10 cellular contexts compared by ENCODE assay signal in the genomic region with DNA sequence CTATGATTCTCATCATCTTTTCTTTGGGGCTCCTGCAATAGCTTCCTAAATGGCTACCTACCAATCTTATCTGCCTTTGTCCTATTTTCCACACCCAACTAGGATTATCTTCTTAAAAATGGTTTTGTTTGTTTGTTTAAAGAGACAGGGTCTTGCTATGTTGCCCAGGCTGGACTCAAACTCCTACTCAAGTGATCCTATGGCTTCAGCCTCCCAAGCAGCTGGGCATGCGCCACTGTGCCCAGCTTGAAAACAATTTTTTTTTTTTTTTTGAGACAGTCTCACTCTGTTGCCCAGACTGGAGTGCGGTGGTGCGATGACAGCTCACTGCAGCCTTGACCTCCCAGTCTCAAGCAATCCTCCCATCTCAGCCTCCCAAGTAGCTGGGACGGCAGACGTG. TPM values are rescaled to one million over a fixed set of nuclear protein-coding genes. Genes with fewer than 3 reads are reported as not detected.
A peak's percentile ranks its signal among the peaks of the same experiment; 100 is the strongest.
DNase-seq lines count a peak whose midpoint lies in the region; ATAC-seq, FAIRE-seq and TF ChIP-seq lines count a peak whose summit lies in the region.
"Had no signal": no experiment of that assay in that cellular context is flagged by ENCODE, and none has a peak within 500 bp of the region (broad histone marks: within the 10 kb centered on the region; RNA-seq: fewer than 3 reads in every experiment).

No MANE protein-coding gene starts in this region.

- no peak for TF ChIP-seq CTCF in lower lobe of right lung (IDR thresholded peaks at IDR 0.05)

- ATAC-seq in SK-N-SH treated with all-trans-retinoic acid at 6 μM for 48 hours (no peak), lower lobe of right lung (no peak), GM18502 (IDR thresholded peaks at IDR 0.05; ENCODE audit: poor library complexity, unreplicated experiment) (no peak)

- H3K27ac Mint-ChIP-seq in activated naive CD4-positive, alpha-beta T cell treated with anti-CD3 and anti-CD28 coated beads, Interleukin-2, amount 10 ng/mL, durations not matched to agents 7 days and 5 days: no peak overlapping the region

- H3K4me3 ChIP-seq in lower lobe of right lung: no peak overlapping the region
- H3K4me3 ChIP-seq in skeletal muscle tissue (ENCODE audit: low read length in 3 of 3): no peak overlapping the region

- H3K4me1 ChIP-seq in lower lobe of right lung (peaks cover 35% of the 10 kb centered on the region), skeletal muscle tissue (ENCODE audit: control insufficient read depth in 3 of 3, insufficient read depth in 3 of 3, low read length in 3 of 3) (peaks cover 26 to 31% (median 30%) of the 10 kb centered on the region in 3 donors)

- H3K36me3 Mint-ChIP-seq in activated naive CD4-positive, alpha-beta T cell treated with anti-CD3 and anti-CD28 coated beads, Interleukin-2, amount 10 ng/mL, durations not matched to agents 7 days and 5 days: no peaks in the 10 kb centered on the region

- peak overlapping the region; percentile 18 for H3K27ac ChIP-seq in lower lobe of right lung
- H3K27ac ChIP-seq in skeletal muscle tissue (ENCODE audit: low read depth, low read length): peak overlapping the region; percentile 31
- H3K27ac ChIP-seq: C4-2B had no signal

- no peak overlapping the region for H3K4me3 Mint-ChIP-seq in activated naive CD4-positive, alpha-beta T cell treated with anti-CD3 and anti-CD28 coated beads, Interleukin-2, amount 10 ng/mL, durations not matched to agents 7 days and 5 days

- intact Hi-C loops in lower lobe of right lung (cut with DNase I): no loop called here

- H3K9me3 ChIP-seq in lower lobe of right lung (no peaks in the 10 kb centered on the region), skeletal muscle tissue (ENCODE audit: control insufficient read depth in 3 of 3, low read length in 3 of 3) (no peaks in the 10 kb centered on the region)

- CTCF ChIA-PET in activated naive CD4-positive, alpha-beta T cell treated with anti-CD3 and anti-CD28 coated beads, Interleukin-2, amount 10 ng/mL, durations not matched to agents 7 days and 5 days (lab: Charles Lee): interaction anchor here (1.6 to 3.9 kb wide), 3 partner anchors 10 to 50 kb away, joined by 4 to 13 read pairs (median 9); partner anchors contain the start of gene DNMBP

- no peak for DNase-seq in GM19239 (ENCODE audit: insufficient read length, low spot score)
- no peak for DNase-seq in lower lobe of right lung
- DNase-seq in pons (ENCODE audit: low spot score): no peak
- DNase-seq in ecto neural progenitor cell (ENCODE audit: low spot score): no peak
- DNase-seq in activated naive CD4-positive, alpha-beta T cell treated with anti-CD3 and anti-CD28 coated beads, Interleukin-2, amount 10 ng/mL, durations not matched to agents 7 days and 5 days: no peak

- no peaks in the 10 kb centered on the region for H3K9me3 Mint-ChIP-seq in activated naive CD4-positive, alpha-beta T cell treated with anti-CD3 and anti-CD28 coated beads, Interleukin-2, amount 10 ng/mL, durations not matched to agents 7 days and 5 days
- H3K9me3 Mint-ChIP-seq: activated naive CD4-positive, alpha-beta T cell treated with anti-CD3 and anti-CD28 coated beads for 36 hours had no signal

- FAIRE-seq in GM19239 (lab: Jason Lieb, UNC): peak; percentile 68

- H3K27me3 ChIP-seq in lower lobe of right lung (ENCODE audit: low read depth) (no peaks in the 10 kb centered on the region), skeletal muscle tissue (ENCODE audit: control insufficient read depth in 3 of 3, insufficient read depth in 3 of 3, low read length in 3 of 3) (no peaks in the 10 kb centered on the region)

- no peaks in the 10 kb centered on the region for H3K27me3 Mint-ChIP-seq in activated naive CD4-positive, alpha-beta T cell treated with anti-CD3 and anti-CD28 coated beads, Interleukin-2, amount 10 ng/mL, durations not matched to agents 7 days and 5 days

- no peaks in the 10 kb centered on the region for H3K36me3 ChIP-seq in lower lobe of right lung
- no peaks in the 10 kb centered on the region for H3K36me3 ChIP-seq in skeletal muscle tissue (ENCODE audit: control insufficient read depth in 3 of 3, insufficient read depth in 3 of 3, low read length in 3 of 3)

- peaks cover 31% of the 10 kb centered on the region for H3K4me1 Mint-ChIP-seq in activated naive CD4-positive, alpha-beta T cell treated with anti-CD3 and anti-CD28 coated beads, Interleukin-2, amount 10 ng/mL, durations not matched to agents 7 days and 5 days

- H3K9ac ChIP-seq in skeletal muscle tissue (ENCODE audit: low read depth in 1 of 3, low read length in 3 of 3): no peak overlapping the region

TF ChIP-seq in SK-N-SH treated with all-trans-retinoic acid at 6 μM for 48 hours, 23 proteins besides CTCF, POLR2A, EP300 and RAD21:
- TF ChIP-seq ZFP3 (CRISPR knock-in tag; IDR thresholded peaks at IDR 0.05) (peak; percentile 83), ARNTL (CRISPR knock-in tag; IDR thresholded peaks at IDR 0.05; ENCODE audit: borderline replicate concordance, low read depth) (no peak)

RNA-seq across cellular contexts. Expression of gene DNMBP, which starts 14.9 kb away (rescaled TPM):
- total RNA-seq in lower lobe of right lung: 13.7 TPM
- 15.1 TPM for total RNA-seq in skeletal muscle tissue
